2 cellular contexts compared by ENCODE assay signal in genomic region chr2:174705321-174705720, GRCh38.
TF ChIP-seq lines count a peak whose summit lies in the region.

No MANE protein-coding gene starts in this region.

TF ChIP-seq in H1, 55 proteins besides CTCF, POLR2A, EP300 and RAD21:
- no peak for TF ChIP-seq BRCA1 (IDR thresholded peaks at IDR 0.05; ENCODE audit: low read depth, low read length)
- TF ChIP-seq HDAC2 (IDR thresholded peaks at IDR 0.05; ENCODE audit: borderline replicate concordance in 1 of 2, low read depth in 2 of 2, low read length in 2 of 2) = no peak
- TF ChIP-seq SP1 (IDR thresholded peaks at IDR 0.05; ENCODE audit: low read depth, low read length) = no peak
- TF ChIP-seq BACH1 (IDR thresholded peaks at IDR 0.05; ENCODE audit: low read length) = no peak
- no peak for TF ChIP-seq RBBP5 (IDR thresholded peaks at IDR 0.05; ENCODE audit: borderline replicate concordance, low read depth, low read length)
- TF ChIP-seq KDM4A (IDR thresholded peaks at IDR 0.05; ENCODE audit: low read depth, low read length, severe bottlenecking) = no peak
- no peak for TF ChIP-seq JUN (IDR thresholded peaks at IDR 0.05; ENCODE audit: low read depth, low read length)
- no peak for TF ChIP-seq TEAD4 (IDR thresholded peaks at IDR 0.05; ENCODE audit: low read depth, low read length)
- no peak for TF ChIP-seq RXRA (IDR thresholded peaks at IDR 0.05; ENCODE audit: insufficient read depth, low read depth, low read length)
- TF ChIP-seq YY1 (IDR thresholded peaks at IDR 0.05; ENCODE audit: low read depth, low read length) = no peak
- no peak for TF ChIP-seq PHF8 (conservative IDR thresholded peaks at IDR 0.05; ENCODE audit: low read depth, low read length)
- TF ChIP-seq KDM5A (IDR thresholded peaks at IDR 0.05; ENCODE audit: low read length) = no peak
- no peak for TF ChIP-seq GABPA (IDR thresholded peaks at IDR 0.05; ENCODE audit: borderline replicate concordance, insufficient read depth, low read length)
- TF ChIP-seq ZNF274 (IDR thresholded peaks at IDR 0.05; ENCODE audit: borderline replicate concordance, extremely low read depth, low read length) = no peak
- TF ChIP-seq KDM1A (IDR thresholded peaks at IDR 0.05; ENCODE audit: borderline replicate concordance, low read length) = no peak
- TF ChIP-seq SP2 (IDR thresholded peaks at IDR 0.05; ENCODE audit: low read length) = no peak
- no peak for TF ChIP-seq CHD1 (IDR thresholded peaks at IDR 0.05; ENCODE audit: low read depth, low read length)
- no peak for TF ChIP-seq ATF3 (IDR thresholded peaks at IDR 0.05; ENCODE audit: insufficient read depth, low read depth, low read length)
- TF ChIP-seq CHD7 (IDR thresholded peaks at IDR 0.05; ENCODE audit: insufficient replicate concordance, low read length) = no peak
- TF ChIP-seq FOSL1 (IDR thresholded peaks at IDR 0.05; ENCODE audit: insufficient read depth, low read depth, low read length) = no peak
TF ChIP-seq in H1: peak in this region for 0.

TF ChIP-seq in SK-N-SH, 30 proteins besides CTCF, POLR2A, EP300 and RAD21:
- no peak for TF ChIP-seq PBX3 (IDR thresholded peaks at IDR 0.05)
- no peak for TF ChIP-seq RFX5 (IDR thresholded peaks at IDR 0.05; ENCODE audit: low read length)
- no peak for TF ChIP-seq NRF1 (IDR thresholded peaks at IDR 0.05; ENCODE audit: low read depth, low read length)
- no peak for TF ChIP-seq EZH2phosphoT487 (IDR thresholded peaks at IDR 0.05; ENCODE audit: borderline replicate concordance, low read depth)
- TF ChIP-seq GABPA (IDR thresholded peaks at IDR 0.05; ENCODE audit: low read depth) = no peak
- no peak for TF ChIP-seq GATA2 (CRISPR knock-in tag; IDR thresholded peaks at IDR 0.05)
